Comparison of ENCODE assay signal across 23 cellular contexts in genomic region chr2:218006741-218007140, GRCh38. TPM values are rescaled to one million over a fixed set of nuclear protein-coding genes. Genes with fewer than 3 reads are reported as not detected.
A peak's percentile ranks its signal among the peaks of the same experiment; 100 is the strongest.
DNase-seq lines count a peak whose midpoint lies in the region; ATAC-seq and TF ChIP-seq lines count a peak whose summit lies in the region.
"Had no signal": no experiment of that assay in that cellular context is flagged by ENCODE, and none has a peak within 500 bp of the region (broad histone marks: within the 10 kb centered on the region; RNA-seq: fewer than 3 reads in every experiment).

No MANE protein-coding gene starts in this region.

- peak; percentile 48 for DNase-seq in EL
- peak; percentile 80 for DNase-seq in M059J (ENCODE audit: low read depth)
- DNase-seq in choroid plexus epithelial cell (ENCODE audit: low read depth): peak; percentile 88
- DNase-seq in osteoblast (ENCODE audit: insufficient read length, low spot score, missing footprints): peak; percentile 91
- DNase-seq in central memory CD4-positive, alpha-beta T cell: no peak
- DNase-seq in SHP77 treated with DMSO at 0.1 percent for 48 hours (lab: John Stamatoyannopoulos, UW): no peak
- no peak for DNase-seq in GF-D8 (lab: John Stamatoyannopoulos, UW)
- DNase-seq: activated CD4-positive, alpha-beta memory T cell treated with anti-CD3 and anti-CD28 coated beads for 36 hours; activated naive CD4-positive, alpha-beta T cell treated with anti-CD3 and anti-CD28 coated beads, Interleukin-2, amount 50 U/mL, for 16 hours; activated T-cell treated with anti-CD3 and anti-CD28 coated beads, Interleukin-2, amount 50 U/mL, for 4 hours; brain microvascular endothelial cell; DND-41; erythroblast; glutamatergic neuron; H9; NCI-H1930; NCI-H446; SHP77; stimulated activated CD4-positive, alpha-beta T cell treated with anti-CD3 and anti-CD28 coated beads, Interleukin-12 subunit alpha, Interleukin-12 subunit beta, amount 100 ng/mL, for 4 hours; T-helper 17 cell had no signal

- H3K27ac ChIP-seq in osteoblast (ENCODE audit: low read depth, low read length): peak overlapping the region; percentile 91
- H3K27ac ChIP-seq: brain microvascular endothelial cell, parathyroid adenoma had no signal

- peaks cover 65% of the 10 kb centered on the region for H3K4me1 ChIP-seq in osteoblast (ENCODE audit: insufficient read depth, low read length)

- ATAC-seq in HG03175 (IDR thresholded peaks at IDR 0.05; ENCODE audit: unreplicated experiment): no peak
- ATAC-seq: activated T-cell treated with anti-CD3 and anti-CD28 coated beads, Interleukin-2, amount 50 U/mL, for 4 hours; T-helper 17 cell had no signal

- H3K4me3 ChIP-seq in choroid plexus epithelial cell (ENCODE audit: low read depth, low read length) (no peak overlapping the region), osteoblast (ENCODE audit: insufficient read depth, low read length) (no peak overlapping the region)
- H3K4me3 ChIP-seq: suprapubic skin had no signal

- H3K4me2 ChIP-seq in osteoblast (ENCODE audit: insufficient read depth, low read length): peak overlapping the region; percentile 56

- peaks cover 6% of the 10 kb centered on the region for H3K27me3 ChIP-seq in osteoblast (ENCODE audit: insufficient read depth, low read length)

- TF ChIP-seq CTCF in choroid plexus epithelial cell (conservative IDR thresholded peaks at IDR 0.05; ENCODE audit: low read depth, low read length) (no peak), osteoblast (IDR thresholded peaks at IDR 0.05; ENCODE audit: extremely low read depth, low read depth, low read length) (no peak)

- H3K9me3 ChIP-seq in osteoblast (ENCODE audit: low read depth, low read length): no peaks in the 10 kb centered on the region
- H3K9me3 ChIP-seq: suprapubic skin had no signal

- peaks cover 5% of the 10 kb centered on the region for H3K79me2 ChIP-seq in osteoblast (ENCODE audit: insufficient read depth, low read length)
- H3K79me2 ChIP-seq: parathyroid adenoma had no signal

- H2AFZ ChIP-seq in osteoblast (ENCODE audit: low read length): no peak overlapping the region
- H2AFZ ChIP-seq: parathyroid adenoma had no signal

- H3K36me3 ChIP-seq in osteoblast (ENCODE audit: insufficient read depth, low read length): no peaks in the 10 kb centered on the region
- H3K36me3 ChIP-seq: brain microvascular endothelial cell, suprapubic skin had no signal

- no peaks in the 10 kb centered on the region for H4K20me1 ChIP-seq in osteoblast (ENCODE audit: insufficient read depth, low read length)

RNA-seq across cellular contexts. Expression of gene TNS1, which starts 3.9 kb away (rescaled TPM):
- total RNA-seq in M059J (2014; rRNA removed; shearing (Covaris generic)): 2.6 and 3.5 TPM in 2 replicates
- 45.7 and 48.9 TPM in 2 replicates for total RNA-seq in osteoblast

Comparison
In these comparisons a context has a peak if more than half of its experiments do, and no peak if none do; other contexts are left out.
1. DNase-seq: peak in EL (single experiment), M059J (single experiment), choroid plexus epithelial cell (single experiment) and osteoblast (single experiment); none in central memory CD4-positive, alpha-beta T cell (single experiment), SHP77 treated with DMSO at 0.1 percent for 48 hours (single experiment) and GF-D8 (single experiment).
2. RNA of gene TNS1, which starts 3.9 kb away (total RNA-seq): 45.7 to 48.9 TPM in osteoblast; 2.6 to 3.5 TPM in M059J; every median in the first group is over 10 times any median in the second.